Comparison of ENCODE assay signal across 8 cellular contexts in the genomic region with DNA sequence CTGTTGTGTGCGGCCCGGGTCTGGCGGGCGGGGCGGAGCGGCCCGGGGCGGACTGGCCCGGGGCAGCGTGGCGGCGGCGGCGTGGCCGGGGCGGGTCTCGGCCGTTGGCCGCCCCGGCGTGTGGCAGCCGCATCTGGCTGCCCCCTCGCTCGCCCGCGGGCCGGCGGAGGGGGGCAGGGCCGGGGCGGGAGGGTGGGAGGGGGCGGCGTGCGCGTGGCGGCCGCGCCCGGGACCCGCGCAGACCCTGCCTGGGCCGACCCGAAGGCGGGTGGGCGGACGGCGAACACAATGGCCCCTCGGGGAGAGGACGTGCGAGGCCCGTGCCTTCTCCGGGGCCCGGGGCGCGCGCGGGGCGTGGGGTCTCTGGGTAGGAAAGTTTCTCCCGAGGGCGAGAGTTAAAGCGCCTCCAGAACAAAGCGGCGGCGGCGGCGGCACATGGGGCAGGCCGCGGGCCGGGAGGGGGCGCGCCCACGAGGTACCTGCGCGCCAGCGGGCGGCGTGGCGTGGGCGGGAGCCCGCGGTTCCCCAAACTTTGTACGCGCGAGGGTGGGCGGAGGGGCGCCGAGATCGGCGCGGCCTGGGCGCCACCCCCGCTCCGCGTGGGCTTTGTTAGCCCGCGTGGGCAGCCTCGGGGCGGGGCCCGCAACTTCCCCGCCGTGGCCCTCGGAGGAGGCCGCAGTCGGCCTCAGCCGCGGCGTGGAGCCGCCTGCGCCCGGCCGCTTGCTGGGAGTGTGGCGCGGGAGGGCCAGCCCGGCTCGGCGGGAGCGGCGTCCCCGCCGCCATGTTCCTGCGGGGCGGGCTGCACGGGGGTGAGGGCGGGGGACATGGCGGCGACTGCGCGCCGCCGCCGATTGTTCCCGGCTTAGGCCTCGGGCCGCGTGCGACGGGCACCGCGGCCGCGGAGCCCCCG. TPM values are rescaled to one million over a fixed set of nuclear protein-coding genes. Genes with fewer than 3 reads are reported as not detected.
DNase-seq lines count a peak whose midpoint lies in the region; ATAC-seq and TF ChIP-seq lines count a peak whose summit lies in the region.

No MANE protein-coding gene starts in this region.

- peak overlapping the region; percentile 39 for H3K4me2 ChIP-seq in BLaER1

- H3K27ac ChIP-seq in BLaER1: peak overlapping the region; percentile 100

- ATAC-seq in GM19328 (IDR thresholded peaks at IDR 0.05; ENCODE audit: unreplicated experiment): peak; percentile 30
- peak; percentile 30 for ATAC-seq in HG03442 (IDR thresholded peaks at IDR 0.05; ENCODE audit: unreplicated experiment)

- peak overlapping the region; percentile 100 for H3K9ac ChIP-seq in BLaER1

- H4K20me1 ChIP-seq in BLaER1: peaks cover 43% of the 10 kb centered on the region

- no peak for TF ChIP-seq CTCF in WI38 (IDR thresholded peaks at IDR 0.05; ENCODE audit: low read depth, low read length)
- no peak for TF ChIP-seq CTCF in kidney epithelial cell (IDR thresholded peaks at IDR 0.05; ENCODE audit: insufficient read depth, low read length, poor library complexity, severe bottlenecking)

- peak; percentile 49 to 54 for DNase-seq in T47D (ENCODE audit: low read depth in 1 of 2, low spot score in 1 of 2)
- DNase-seq in kidney epithelial cell (ENCODE audit: low read depth): no peak
- peak; percentile 43 to 64 (median 58) for DNase-seq in stimulated activated CD4-positive, alpha-beta T cell treated with anti-CD3 and anti-CD28 coated beads, Interleukin-1b, Interleukin-23, amount 100 ng/mL, for 24 hours (ENCODE audit: low read depth in 4 of 4, low spot score in 1 of 4)
- DNase-seq in SW 1271 (lab: John Stamatoyannopoulos, UW): no peak

- H3K4me3 ChIP-seq in BLaER1 (peak overlapping the region; percentile 97), WI38 (ENCODE audit: low read depth, low read length) (peak overlapping the region; percentile 72), kidney epithelial cell (ENCODE audit: low read depth, low read length) (peak overlapping the region; percentile 77)

- H3K27me3 ChIP-seq in BLaER1: no peaks in the 10 kb centered on the region
- no peaks in the 10 kb centered on the region for H3K27me3 ChIP-seq in kidney epithelial cell (ENCODE audit: control insufficient read depth, insufficient read depth, low read length)

- peaks cover 35% of the 10 kb centered on the region for H3K4me1 ChIP-seq in BLaER1

- peaks cover 40% of the 10 kb centered on the region for H3K36me3 ChIP-seq in BLaER1
- H3K36me3 ChIP-seq in kidney epithelial cell (ENCODE audit: control insufficient read depth, insufficient read depth, low read length): no peaks in the 10 kb centered on the region

- in situ Hi-C loops in T47D (cut with HindIII; ENCODE audit: low pct_unique_long_range_greater_than_20kb, low sequenced_read_pairs): no loop called here

- no peaks in the 10 kb centered on the region for H3K9me3 ChIP-seq in BLaER1

RNA-seq across cellular contexts. Expression of gene MIR17HG, which starts 0.8 kb away (rescaled TPM):
- total RNA-seq in kidney epithelial cell: 3.4 and 5.8 TPM in 2 replicates

RNA-seq across cellular contexts. Expression of gene GPC5, which starts 50.2 kb away (rescaled TPM):
- total RNA-seq in kidney epithelial cell: 0.14 and 0.17 TPM in 2 replicates

Comparison
In these comparisons a context has a peak if more than half of its experiments do, and no peak if none do; other contexts are left out.
1. DNase-seq: peak in T47D (2 of 2) and stimulated activated CD4-positive, alpha-beta T cell treated with anti-CD3 and anti-CD28 coated beads, Interleukin-1b, Interleukin-23, amount 100 ng/mL, for 24 hours (4 of 4); none in kidney epithelial cell (single experiment) and SW 1271 (0 of 2).
2. Peak in every context shown above with its lines, with median percentiles within 50 percentile points of each other: H3K4me3 ChIP-seq.